In genomic region chr5:14215901-14216300, GRCh38 we compare ENCODE assay signal across 20 cellular contexts.
"Had no signal": no experiment of that assay in that cellular context is flagged by ENCODE, and none has a peak within 500 bp of the region (broad histone marks: within the 10 kb centered on the region; RNA-seq: fewer than 3 reads in every experiment).

No MANE protein-coding gene starts in this region.

- H3K27me3 Mint-ChIP-seq: activated naive CD8-positive, alpha-beta T cell treated with anti-CD3 and anti-CD28 coated beads, Interleukin-2, amount 50 U/mL, for 24 hours; dendritic cell treated with granulocyte-macrophage colony-stimulating factor and Interleukin-4, amounts not matched to agents 40 ng/mL and 50 ng/mL, for 4 days had no signal

- DNase-seq: activated CD4-positive, alpha-beta T cell treated with anti-CD3 and anti-CD28 coated beads, Interleukin-2, amount 10 ng/mL, durations not matched to agents 7 days and 5 days; activated CD8-positive, alpha-beta memory T cell treated with anti-CD3 and anti-CD28 coated beads for 24 hours; activated naive CD4-positive, alpha-beta T cell treated with Interleukin-2 at 50 U/mL for 16 hours; activated naive CD8-positive, alpha-beta T cell treated with anti-CD3 and anti-CD28 coated beads, Interleukin-2, amount 50 U/mL, for 24 hours; aorta; cerebellar nuclear complex; effector memory CD4-positive, alpha-beta T cell; glutamatergic neuron; hypothalamus; pancreas; stimulated activated CD4-positive, alpha-beta T cell treated with anti-CD3 and anti-CD28 coated beads, Interleukin-4, amount 100 ng/mL, for 1 hour; stimulated activated naive CD4-positive, alpha-beta T cell; T-helper 17 cell; tibial artery had no signal

- H3K4me3 ChIP-seq: breast epithelium, pancreas, tibial artery, vagina had no signal

- H3K4me1 ChIP-seq: breast epithelium had no signal

- H3K4me3 Mint-ChIP-seq: activated CD4-positive, alpha-beta T cell treated with anti-CD3 and anti-CD28 coated beads, Interleukin-2, amount 10 ng/mL, durations not matched to agents 7 days and 5 days; activated naive CD8-positive, alpha-beta T cell treated with anti-CD3 and anti-CD28 coated beads, Interleukin-2, amount 50 U/mL, for 24 hours; activated T-helper 17 cell treated with anti-CD3 and anti-CD28 coated beads, Interleukin-2, amount 50 U/mL, for 72 hours; dendritic cell treated with granulocyte-macrophage colony-stimulating factor and Interleukin-4, amounts not matched to agents 40 ng/mL and 50 ng/mL, for 4 days; mesothelial cell of epicardium; T-helper 17 cell had no signal

- H3K9me3 Mint-ChIP-seq: activated CD4-positive, alpha-beta T cell treated with anti-CD3 and anti-CD28 coated beads, Interleukin-2, amount 10 ng/mL, durations not matched to agents 7 days and 5 days; activated naive CD8-positive, alpha-beta T cell treated with anti-CD3 and anti-CD28 coated beads, Interleukin-2, amount 50 U/mL, for 24 hours; dendritic cell treated with granulocyte-macrophage colony-stimulating factor and Interleukin-4, amounts not matched to agents 40 ng/mL and 50 ng/mL, for 4 days; mesothelial cell of epicardium had no signal

- H3K4me1 Mint-ChIP-seq: activated T-helper 17 cell treated with anti-CD3 and anti-CD28 coated beads, Interleukin-2, amount 50 U/mL, for 72 hours; T-helper 17 cell had no signal

- H3K9me3 ChIP-seq: breast epithelium, pancreas, tibial artery, vagina had no signal

- H3K27ac Mint-ChIP-seq: activated CD4-positive, alpha-beta T cell treated with anti-CD3 and anti-CD28 coated beads, Interleukin-2, amount 10 ng/mL, durations not matched to agents 7 days and 5 days; activated naive CD8-positive, alpha-beta T cell treated with anti-CD3 and anti-CD28 coated beads, Interleukin-2, amount 50 U/mL, for 24 hours; activated T-helper 17 cell treated with anti-CD3 and anti-CD28 coated beads, Interleukin-2, amount 50 U/mL, for 72 hours; dendritic cell treated with granulocyte-macrophage colony-stimulating factor and Interleukin-4, amounts not matched to agents 40 ng/mL and 50 ng/mL, for 4 days; mesothelial cell of epicardium; T-helper 17 cell had no signal

- H3K27me3 ChIP-seq: breast epithelium, pancreas, tibial artery, vagina had no signal

- H3K36me3 Mint-ChIP-seq: mesothelial cell of epicardium had no signal

- H3K27ac ChIP-seq: breast epithelium, pancreas, tibial artery, vagina had no signal

- H3K36me3 ChIP-seq: breast epithelium, pancreas, tibial artery, vagina had no signal

- FAIRE-seq: pancreas, TTC549 had no signal
